Comparison of ENCODE assay signal across 9 cellular contexts in the genomic region with DNA sequence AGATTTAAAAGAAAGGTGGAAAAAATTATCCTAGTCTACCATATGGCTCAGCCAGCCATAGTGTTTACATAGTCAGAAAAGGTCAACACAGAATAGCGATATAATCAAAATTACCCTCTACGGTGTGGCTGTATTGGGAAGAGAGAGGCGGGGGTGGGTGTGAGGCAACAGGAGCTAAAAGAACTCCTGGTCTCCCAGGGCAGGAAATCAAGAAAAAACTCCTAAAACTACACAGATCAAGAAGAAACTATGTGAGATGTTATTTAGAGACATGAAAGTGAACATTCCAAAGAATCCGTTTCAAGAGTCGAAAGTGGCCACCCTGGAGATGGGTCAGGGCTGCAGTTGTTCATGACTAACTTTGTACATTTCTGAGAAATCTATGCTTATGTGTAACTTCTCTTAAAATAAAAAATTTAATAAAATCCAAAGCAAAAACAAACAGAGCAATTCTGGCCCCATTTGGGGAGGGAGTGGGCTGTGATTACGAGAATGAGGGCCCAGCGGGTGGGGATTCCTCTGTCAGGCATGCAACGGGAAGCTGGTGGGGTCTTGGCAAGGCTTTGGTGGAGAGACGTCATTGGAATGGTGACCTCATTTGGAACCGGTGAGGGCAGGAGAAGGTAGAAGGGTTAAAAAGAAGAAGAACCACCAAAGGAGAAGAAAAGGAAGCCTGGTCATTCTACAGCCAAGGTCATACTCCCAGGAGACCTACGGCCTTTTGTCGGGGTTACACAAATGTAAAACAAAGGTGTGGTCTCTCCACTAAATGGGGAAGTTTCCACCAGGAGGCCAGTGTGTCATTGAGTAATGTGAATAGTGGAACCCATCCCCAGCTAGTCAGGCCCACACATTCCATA.
DNase-seq lines count a peak whose midpoint lies in the region; ATAC-seq and TF ChIP-seq lines count a peak whose summit lies in the region.
"Had no signal": no experiment of that assay in that cellular context is flagged by ENCODE, and none has a peak within 500 bp of the region (broad histone marks: within the 10 kb centered on the region; RNA-seq: fewer than 3 reads in every experiment).

No MANE protein-coding gene starts in this region.

- H3K36me3 ChIP-seq in lung (ENCODE audit: control insufficient read depth in 2 of 2, insufficient read depth in 2 of 2, low read length in 2 of 2) = no peaks in the 10 kb centered on the region
- H3K36me3 ChIP-seq: cardiac muscle cell had no signal

- no peak for TF ChIP-seq CTCF in AG09309 (IDR thresholded peaks at IDR 0.05; ENCODE audit: control insufficient read depth, insufficient read depth, low read depth, low read length, missing control alignments)
- TF ChIP-seq CTCF in lung (IDR thresholded peaks at IDR 0.05; ENCODE audit: control extremely low read depth, extremely low read depth) = no peak
- TF ChIP-seq CTCF in glutamatergic neuron (IDR thresholded peaks at IDR 0.05; ENCODE audit: partially characterized antibody, unreplicated experiment) = no peak

- peak overlapping the region in 1 of 2 donors; percentile 51 for H3K27ac ChIP-seq in lung (ENCODE audit: low read depth in 1 of 2, low read length in 1 of 2)
- H3K27ac ChIP-seq: cardiac muscle cell had no signal

- WGBS in lung, 2 donors = 60 to 71% methylated on average over 12 of the region's 12 CpGs

- ATAC-seq in HG02610 (IDR thresholded peaks at IDR 0.05; ENCODE audit: unreplicated experiment) = peak; percentile 35
- peak; percentile 28 for ATAC-seq in lung (ENCODE audit: insufficient read depth, low FRiP score)

- peaks cover 2% of the 10 kb centered on the region for H3K9me3 Mint-ChIP-seq in glutamatergic neuron (ENCODE audit: unreplicated experiment)

- no peaks in the 10 kb centered on the region for H3K36me3 Mint-ChIP-seq in glutamatergic neuron (ENCODE audit: unreplicated experiment)

- H3K9me3 ChIP-seq in lung (ENCODE audit: control insufficient read depth in 2 of 2, insufficient read depth in 1 of 2, low read length in 1 of 2) = no peaks in the 10 kb centered on the region

- H3K27me3 ChIP-seq in lung (ENCODE audit: control insufficient read depth, insufficient read depth) = no peaks in the 10 kb centered on the region
- H3K27me3 ChIP-seq: cardiac muscle cell had no signal

- H3K27me3 Mint-ChIP-seq in glutamatergic neuron (ENCODE audit: unreplicated experiment) = peaks cover 8% of the 10 kb centered on the region

- no peak overlapping the region for H3K27ac Mint-ChIP-seq in glutamatergic neuron (ENCODE audit: unreplicated experiment)

- H3K4me3 ChIP-seq in AG09309 (ENCODE audit: control insufficient read depth, low read depth, low read length) = no peak overlapping the region
- H3K4me3 ChIP-seq in lung = no peak overlapping the region
- H3K4me3 ChIP-seq: cardiac muscle cell had no signal

- no peaks in the 10 kb centered on the region for H3K4me1 ChIP-seq in lung (ENCODE audit: control insufficient read depth in 2 of 2, insufficient read depth in 2 of 2, low read length in 2 of 2)

- H3K4me1 Mint-ChIP-seq in glutamatergic neuron (ENCODE audit: low read depth, unreplicated experiment) = peaks cover 3% of the 10 kb centered on the region

- peak; percentile 90 for DNase-seq in AG09309 (ENCODE audit: low read depth)
- peak; percentile 91 for DNase-seq in amniotic epithelial cell (ENCODE audit: low read depth)
- no peak for DNase-seq in lung (ENCODE audit: low spot score)
- DNase-seq in glutamatergic neuron = no peak
- DNase-seq in NK-92 treated with Interleukin-12 subunit alpha and Interleukin-12 subunit beta, amount 100 ng/mL, for 24 hours (lab: John Stamatoyannopoulos, UW) = no peak
- DNase-seq in NCI-H1105 treated with DMSO at 0.1 percent for 48 hours (lab: John Stamatoyannopoulos, UW) = no peak
- DNase-seq in NCI-H774 (lab: John Stamatoyannopoulos, UW) = no peak

- no peak overlapping the region for H3K4me3 Mint-ChIP-seq in glutamatergic neuron (ENCODE audit: unreplicated experiment)

Comparison
In these comparisons a context has a peak if more than half of its experiments do, and no peak if none do; other contexts are left out.
1. DNase-seq: peak in AG09309 (single experiment) and amniotic epithelial cell (single experiment); none in lung (single experiment), glutamatergic neuron (single experiment), NK-92 treated with Interleukin-12 subunit alpha and Interleukin-12 subunit beta, amount 100 ng/mL, for 24 hours (single experiment), NCI-H1105 treated with DMSO at 0.1 percent for 48 hours (single experiment) and NCI-H774 (single experiment).